In the genomic region with DNA sequence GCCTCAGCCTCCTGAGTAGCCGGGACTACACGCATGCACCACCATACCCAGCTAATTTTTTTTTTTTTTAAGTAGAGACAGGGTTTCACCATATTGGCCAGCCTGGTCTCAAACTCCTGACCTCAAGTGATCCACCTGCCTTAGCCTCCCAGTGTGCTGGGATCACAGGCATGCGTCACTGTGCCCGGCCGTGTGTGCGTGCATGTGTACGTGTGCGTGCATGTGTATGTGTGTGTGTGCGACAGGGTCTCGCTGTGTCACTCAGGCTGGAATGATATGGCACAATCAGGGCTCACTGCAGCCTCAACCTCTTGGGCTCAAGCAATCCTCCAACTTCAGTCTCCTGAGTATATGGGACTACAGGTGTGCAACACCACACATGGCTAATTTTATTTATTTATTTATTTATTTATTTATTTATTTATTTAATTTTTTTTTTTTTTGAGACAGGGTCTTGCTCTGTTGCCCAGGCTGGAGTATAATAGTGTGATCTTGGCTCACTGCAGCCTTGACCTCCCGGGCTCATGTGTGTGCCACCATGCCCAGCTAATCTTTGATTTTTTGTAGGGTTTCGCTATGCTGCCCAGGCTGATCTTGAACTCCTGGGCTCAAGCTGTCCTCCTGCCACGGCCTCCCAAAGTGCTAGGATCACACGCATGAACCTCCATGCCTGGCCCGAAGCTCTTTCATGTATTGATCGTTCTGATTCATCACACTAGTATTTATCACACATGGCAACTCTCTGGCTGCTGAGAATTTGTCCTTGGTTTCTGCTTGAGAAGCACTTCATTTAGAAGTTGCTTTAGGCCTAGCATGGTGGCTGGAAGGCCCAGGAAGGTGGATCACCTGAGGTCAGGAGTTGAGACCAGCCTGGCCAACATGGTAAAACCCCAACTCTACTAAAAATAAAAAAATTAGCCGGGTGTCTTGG, we compare ENCODE assay signal across 26 cellular contexts. TPM values are rescaled to one million over a fixed set of nuclear protein-coding genes. Genes with fewer than 3 reads are reported as not detected.
DNase-seq lines count a peak whose midpoint lies in the region; ATAC-seq and TF ChIP-seq lines count a peak whose summit lies in the region.
"Had no signal": no experiment of that assay in that cellular context is flagged by ENCODE, and none has a peak within 500 bp of the region (broad histone marks: within the 10 kb centered on the region; RNA-seq: fewer than 3 reads in every experiment).

No MANE protein-coding gene starts in this region.

- no peaks in the 10 kb centered on the region for H3K9me3 Mint-ChIP-seq in activated naive CD8-positive, alpha-beta T cell treated with anti-CD3 and anti-CD28 coated beads, Interleukin-2, amount 10 ng/mL, durations not matched to agents 7 days and 5 days
- no peaks in the 10 kb centered on the region for H3K9me3 Mint-ChIP-seq in activated naive CD8-positive, alpha-beta T cell treated with anti-CD3 and anti-CD28 coated beads, Interleukin-2, amount 50 U/mL, for 24 hours
- no peaks in the 10 kb centered on the region for H3K9me3 Mint-ChIP-seq in activated CD8-positive, alpha-beta T cell treated with anti-CD3 and anti-CD28 coated beads, Interleukin-2, amount 10 ng/mL, durations not matched to agents 7 days and 5 days (ENCODE audit: insufficient read depth)
- H3K9me3 Mint-ChIP-seq: stimulated activated naive B cell treated with anti-CD40 and anti-IgM and Interleukin-4, amounts not matched to agents 10 μg/mL and 1 μg/mL and 100 μg/mL, for 72 hours had no signal

- POLR2A ChIA-PET in activated naive CD8-positive, alpha-beta T cell treated with anti-CD3 and anti-CD28 coated beads, Interleukin-2, amount 10 ng/mL, durations not matched to agents 7 days and 5 days (lab: Charles Lee) = no interaction called here
- POLR2A ChIA-PET in activated CD8-positive, alpha-beta T cell treated with anti-CD3 and anti-CD28 coated beads, Interleukin-2, amount 10 ng/mL, durations not matched to agents 7 days and 5 days (lab: Charles Lee) = no interaction called here

- intact Hi-C loops in uterus (cut with DNase I; ENCODE audit: low total_unique reads) = no loop called here

- H3K36me3 Mint-ChIP-seq in activated naive CD8-positive, alpha-beta T cell treated with anti-CD3 and anti-CD28 coated beads, Interleukin-2, amount 10 ng/mL, durations not matched to agents 7 days and 5 days = no peaks in the 10 kb centered on the region
- no peaks in the 10 kb centered on the region for H3K36me3 Mint-ChIP-seq in activated naive CD8-positive, alpha-beta T cell treated with anti-CD3 and anti-CD28 coated beads, Interleukin-2, amount 50 U/mL, for 24 hours (ENCODE audit: low read depth)
- H3K36me3 Mint-ChIP-seq in activated CD8-positive, alpha-beta T cell treated with anti-CD3 and anti-CD28 coated beads, Interleukin-2, amount 10 ng/mL, durations not matched to agents 7 days and 5 days (ENCODE audit: low read depth) = no peaks in the 10 kb centered on the region
- H3K36me3 Mint-ChIP-seq: CD14-positive monocyte; stimulated activated naive B cell treated with anti-CD40 and anti-IgM and Interleukin-4, amounts not matched to agents 10 μg/mL and 1 μg/mL and 100 μg/mL, for 72 hours had no signal

- peaks cover 12% of the 10 kb centered on the region for H3K4me1 Mint-ChIP-seq in activated naive CD8-positive, alpha-beta T cell treated with anti-CD3 and anti-CD28 coated beads, Interleukin-2, amount 10 ng/mL, durations not matched to agents 7 days and 5 days
- H3K4me1 Mint-ChIP-seq in activated naive CD8-positive, alpha-beta T cell treated with anti-CD3 and anti-CD28 coated beads, Interleukin-2, amount 50 U/mL, for 24 hours = peaks cover 10% of the 10 kb centered on the region
- H3K4me1 Mint-ChIP-seq in activated CD8-positive, alpha-beta T cell treated with anti-CD3 and anti-CD28 coated beads, Interleukin-2, amount 10 ng/mL, durations not matched to agents 7 days and 5 days (ENCODE audit: low read depth) = peaks cover 24% of the 10 kb centered on the region

- H3K36me3 ChIP-seq in uterus = no peaks in the 10 kb centered on the region
- H3K36me3 ChIP-seq: breast epithelium, Peyer's patch, SJCRH30, spleen had no signal

- no peaks in the 10 kb centered on the region for H3K27me3 Mint-ChIP-seq in activated naive CD8-positive, alpha-beta T cell treated with anti-CD3 and anti-CD28 coated beads, Interleukin-2, amount 10 ng/mL, durations not matched to agents 7 days and 5 days
- H3K27me3 Mint-ChIP-seq in activated naive CD8-positive, alpha-beta T cell treated with anti-CD3 and anti-CD28 coated beads, Interleukin-2, amount 50 U/mL, for 24 hours = no peaks in the 10 kb centered on the region
- H3K27me3 Mint-ChIP-seq in activated CD8-positive, alpha-beta T cell treated with anti-CD3 and anti-CD28 coated beads, Interleukin-2, amount 10 ng/mL, durations not matched to agents 7 days and 5 days (ENCODE audit: low read depth) = no peaks in the 10 kb centered on the region
- H3K27me3 Mint-ChIP-seq: naive thymus-derived CD4-positive, alpha-beta T cell; stimulated activated naive B cell treated with anti-CD40 and anti-IgM and Interleukin-4, amounts not matched to agents 10 μg/mL and 1 μg/mL and 100 μg/mL, for 72 hours had no signal

- CTCF ChIA-PET in activated CD8-positive, alpha-beta T cell treated with anti-CD3 and anti-CD28 coated beads, Interleukin-2, amount 10 ng/mL, durations not matched to agents 7 days and 5 days (lab: Charles Lee) = interaction anchor here (0.7 to 2.5 kb wide), 3 partner anchors 13 to 45 kb away, joined by 3 to 7 read pairs (median 4); no protein-coding TSS in a partner anchor

- no peak for TF ChIP-seq POLR2A in uterus (IDR thresholded peaks at IDR 0.05)

- no peaks in the 10 kb centered on the region for H3K4me1 ChIP-seq in uterus
- H3K4me1 ChIP-seq: breast epithelium had no signal

- H3K4me3 ChIP-seq in uterus = no peak overlapping the region
- H3K4me3 ChIP-seq: breast epithelium, GM23248, Peyer's patch, SJCRH30, spleen had no signal

- H3K27ac ChIP-seq in uterus = no peak overlapping the region
- H3K27ac ChIP-seq: breast epithelium, GM23248, Peyer's patch, SJCRH30, spleen had no signal

- no peak overlapping the region for H3K27ac Mint-ChIP-seq in activated naive CD8-positive, alpha-beta T cell treated with anti-CD3 and anti-CD28 coated beads, Interleukin-2, amount 10 ng/mL, durations not matched to agents 7 days and 5 days
- H3K27ac Mint-ChIP-seq in activated naive CD8-positive, alpha-beta T cell treated with anti-CD3 and anti-CD28 coated beads, Interleukin-2, amount 50 U/mL, for 24 hours = no peak overlapping the region
- peak overlapping the region; percentile 39 for H3K27ac Mint-ChIP-seq in activated CD8-positive, alpha-beta T cell treated with anti-CD3 and anti-CD28 coated beads, Interleukin-2, amount 10 ng/mL, durations not matched to agents 7 days and 5 days
- H3K27ac Mint-ChIP-seq: stimulated activated naive B cell treated with anti-CD40 and anti-IgM and Interleukin-4, amounts not matched to agents 10 μg/mL and 1 μg/mL and 100 μg/mL, for 72 hours had no signal

- no peak for ATAC-seq in activated naive CD8-positive, alpha-beta T cell treated with anti-CD3 and anti-CD28 coated beads, Interleukin-2, amount 10 ng/mL, durations not matched to agents 7 days and 5 days (ENCODE audit: low read depth)
- no peak for ATAC-seq in activated naive CD8-positive, alpha-beta T cell treated with anti-CD3 and anti-CD28 coated beads, Interleukin-2, amount 50 U/mL, for 24 hours
- no peak for ATAC-seq in activated CD8-positive, alpha-beta T cell treated with anti-CD3 and anti-CD28 coated beads, Interleukin-2, amount 10 ng/mL, durations not matched to agents 7 days and 5 days
- ATAC-seq in HG02973 (IDR thresholded peaks at IDR 0.05; ENCODE audit: unreplicated experiment) = no peak
- ATAC-seq: naive thymus-derived CD4-positive, alpha-beta T cell; stimulated activated naive B cell treated with anti-CD40 and anti-IgM and Interleukin-4, amounts not matched to agents 10 μg/mL and 1 μg/mL and 100 μg/mL, for 72 hours had no signal

- no peak for TF ChIP-seq CTCF in uterus (IDR thresholded peaks at IDR 0.05)

- no peaks in the 10 kb centered on the region for H3K27me3 ChIP-seq in uterus
- H3K27me3 ChIP-seq: breast epithelium, Peyer's patch, SJCRH30, spleen had no signal

- H3K4me3 Mint-ChIP-seq in activated naive CD8-positive, alpha-beta T cell treated with anti-CD3 and anti-CD28 coated beads, Interleukin-2, amount 10 ng/mL, durations not matched to agents 7 days and 5 days = no peak overlapping the region
- no peak overlapping the region for H3K4me3 Mint-ChIP-seq in activated naive CD8-positive, alpha-beta T cell treated with anti-CD3 and anti-CD28 coated beads, Interleukin-2, amount 50 U/mL, for 24 hours
- H3K4me3 Mint-ChIP-seq in activated CD8-positive, alpha-beta T cell treated with anti-CD3 and anti-CD28 coated beads, Interleukin-2, amount 10 ng/mL, durations not matched to agents 7 days and 5 days = no peak overlapping the region
- H3K4me3 Mint-ChIP-seq: stimulated activated naive B cell treated with anti-CD40 and anti-IgM and Interleukin-4, amounts not matched to agents 10 μg/mL and 1 μg/mL and 100 μg/mL, for 72 hours had no signal

- no peaks in the 10 kb centered on the region for H3K9me3 ChIP-seq in uterus
- H3K9me3 ChIP-seq: breast epithelium, Peyer's patch, SJCRH30, spleen had no signal

- peak; percentile 24 for DNase-seq in activated naive CD8-positive, alpha-beta T cell treated with anti-CD3 and anti-CD28 coated beads, Interleukin-2, amount 10 ng/mL, durations not matched to agents 7 days and 5 days
- no peak for DNase-seq in activated naive CD8-positive, alpha-beta T cell treated with anti-CD3 and anti-CD28 coated beads, Interleukin-2, amount 50 U/mL, for 24 hours
- DNase-seq in activated CD8-positive, alpha-beta T cell treated with anti-CD3 and anti-CD28 coated beads, Interleukin-2, amount 10 ng/mL, durations not matched to agents 7 days and 5 days = no peak
- DNase-seq in mesenteric fat pad (ENCODE audit: low spot score) (peak; percentile 53), mucosa of gallbladder (ENCODE audit: low spot score) (no peak), uterus (no peak)
- DNase-seq: activated CD4-positive, alpha-beta T cell treated with anti-CD3 and anti-CD28 coated beads, Interleukin-2, amount 50 U/mL, for 1 hour; activated gamma-delta T cell; effector CD8-positive, alpha-beta T cell; GM23248; mesendoderm; naive thymus-derived CD4-positive, alpha-beta T cell; NCI-H1048; NCI-H187; NCI-H2171 treated with DMSO at 0.1 percent for 48 hours; NCI-H526; occipital lobe; retina; SJCRH30; spleen; stimulated activated CD4-positive, alpha-beta T cell treated with anti-CD3 and anti-CD28 coated beads, Interleukin-2, amount 100 ng/mL, for 48 hours; stimulated activated naive B cell treated with anti-CD40 and anti-IgM and Interleukin-4, amounts not matched to agents 10 μg/mL and 1 μg/mL and 100 μg/mL, for 72 hours had no signal

RNA-seq across cellular contexts. Expression of a gene that starts 35.9 kb away (rescaled TPM):
- 10 to 100 TPM; 61.2 to 61.5 TPM for total RNA-seq in activated naive CD8-positive, alpha-beta T cell treated with anti-CD3 and anti-CD28 coated beads, Interleukin-2, amount 10 ng/mL, durations not matched to agents 7 days and 5 days
- 10 to 100 TPM; 61.4 to 63.2 TPM for total RNA-seq in activated CD8-positive, alpha-beta T cell treated with anti-CD3 and anti-CD28 coated beads, Interleukin-2, amount 10 ng/mL, durations not matched to agents 7 days and 5 days
- 99.9 TPM for total RNA-seq in mesenteric fat pad
- 71.6 TPM for total RNA-seq in mucosa of gallbladder
- total RNA-seq in uterus = 100 to 1,000 TPM in 2 of 4 donors, 10 to 100 TPM in 2; 48.2 to 134 (median 96.8) TPM

RNA-seq across cellular contexts. Expression of a gene that starts 42.4 kb away (rescaled TPM):
- 10 to 100 TPM; 44.8 to 45.3 TPM for total RNA-seq in activated naive CD8-positive, alpha-beta T cell treated with anti-CD3 and anti-CD28 coated beads, Interleukin-2, amount 10 ng/mL, durations not matched to agents 7 days and 5 days
- 10 to 100 TPM; 41.3 to 45.3 TPM for total RNA-seq in activated CD8-positive, alpha-beta T cell treated with anti-CD3 and anti-CD28 coated beads, Interleukin-2, amount 10 ng/mL, durations not matched to agents 7 days and 5 days
- total RNA-seq in mesenteric fat pad (14.9 TPM), mucosa of gallbladder (19.0 TPM), uterus (10 to 100 TPM; 13.5 to 43.3 (median 25.8) TPM)

Comparison
In these comparisons a context has a peak if more than half of its experiments do, and no peak if none do; other contexts are left out.
1. DNase-seq: peak in activated naive CD8-positive, alpha-beta T cell treated with anti-CD3 and anti-CD28 coated beads, Interleukin-2, amount 10 ng/mL, durations not matched to agents 7 days and 5 days (single experiment) and mesenteric fat pad (single experiment); none in activated naive CD8-positive, alpha-beta T cell treated with anti-CD3 and anti-CD28 coated beads, Interleukin-2, amount 50 U/mL, for 24 hours (single experiment), activated CD8-positive, alpha-beta T cell treated with anti-CD3 and anti-CD28 coated beads, Interleukin-2, amount 10 ng/mL, durations not matched to agents 7 days and 5 days (single experiment), mucosa of gallbladder (single experiment) and uterus (0 of 2).